Comparison of ENCODE assay signal across 1 cellular context in the genomic region with DNA sequence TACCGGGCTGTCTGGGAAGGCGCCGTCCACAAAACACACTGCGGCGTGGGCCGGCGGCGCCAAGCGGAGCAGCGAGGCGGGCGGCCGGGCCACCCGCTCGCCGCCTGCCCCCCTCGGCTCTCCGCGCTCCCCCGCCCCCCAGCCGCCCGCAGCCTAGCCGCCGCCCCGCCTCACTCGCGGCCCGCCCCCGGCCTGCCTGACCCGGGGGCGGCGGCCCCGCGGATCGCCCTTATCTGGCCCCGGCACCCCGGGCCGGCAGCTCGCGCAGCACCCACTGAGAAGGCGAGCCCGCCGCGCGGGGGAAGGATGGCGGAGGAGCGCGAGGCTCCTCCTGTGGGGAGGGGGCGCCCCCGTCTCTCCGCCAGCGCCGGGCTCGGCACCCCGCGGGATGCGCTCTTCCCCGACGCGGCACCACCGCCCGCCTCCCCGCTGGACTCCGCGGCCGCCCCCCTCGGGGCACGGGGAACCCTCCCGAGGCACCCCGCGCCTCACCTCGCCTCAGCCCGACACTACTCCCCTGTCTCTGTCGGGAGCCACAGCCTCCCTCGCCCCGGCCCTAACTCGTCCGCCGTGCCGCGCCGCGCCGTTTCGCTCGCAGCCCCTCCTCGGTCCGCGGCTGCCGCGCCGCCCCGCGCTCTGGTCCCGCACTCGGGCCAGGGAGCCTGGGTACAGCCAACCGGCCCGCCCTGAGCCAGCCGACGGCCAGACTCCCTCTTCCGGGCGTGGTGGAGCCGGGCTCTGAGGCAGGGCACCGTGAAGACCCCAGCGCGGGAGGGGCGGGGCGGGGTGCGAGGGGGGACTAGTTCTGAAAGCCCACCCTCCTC.
TF ChIP-seq lines count a peak whose summit lies in the region.

No MANE protein-coding gene starts in this region.

TF ChIP-seq in K562, 482 proteins besides CTCF, POLR2A, EP300 and RAD21 (continued from another document and continues in another):
- TF ChIP-seq HMGXB4 (CRISPR knock-in tag; IDR thresholded peaks at IDR 0.05) (no peak), E2F8 (IDR thresholded peaks at IDR 0.05; ENCODE audit: low read depth, partially characterized antibody) (no peak), ERF (CRISPR knock-in tag; IDR thresholded peaks at IDR 0.05) (no peak), SMAD1 (IDR thresholded peaks at IDR 0.05; ENCODE audit: low read depth, low read length, partially characterized antibody) (no peak), ZKSCAN8 (CRISPR knock-in tag; IDR thresholded peaks at IDR 0.05) (no peak), CREB1 (IDR thresholded peaks at IDR 0.05) (no peak), CREB1 (CRISPR knock-in tag; IDR thresholded peaks at IDR 0.05) (no peak), IFI16 (CRISPR knock-in tag; IDR thresholded peaks at IDR 0.05) (no peak), TAF7 (tag; IDR thresholded peaks at IDR 0.05) (no peak), MEIS2 (IDR thresholded peaks at IDR 0.05; ENCODE audit: partially characterized antibody) (no peak), BCOR (IDR thresholded peaks at IDR 0.05) (no peak), MED1 (CRISPR knock-in tag; IDR thresholded peaks at IDR 0.05; ENCODE audit: borderline replicate concordance) (no peak), ETV1 (tag; conservative IDR thresholded peaks at IDR 0.05; ENCODE audit: low read depth) (no peak), TRIM24 (IDR thresholded peaks at IDR 0.05) (no peak), KHSRP (IDR thresholded peaks at IDR 0.05) (no peak), FOXJ3 (CRISPR knock-in tag; IDR thresholded peaks at IDR 0.05) (no peak), LEF1 (IDR thresholded peaks at IDR 0.05) (no peak), ZBTB7A (IDR thresholded peaks at IDR 0.05; ENCODE audit: borderline replicate concordance, control insufficient read depth, low read depth, low read length) (peak; percentile 88), ZNF175 (CRISPR knock-in tag; IDR thresholded peaks at IDR 0.05; ENCODE audit: low read depth) (no peak), FOXP1 (CRISPR knock-in tag; IDR thresholded peaks at IDR 0.05) (0 out of 2 replicates have a peak, but pooled peaks have one; percentile 29), ZNF561 (CRISPR knock-in tag; conservative IDR thresholded peaks at IDR 0.05) (no peak), BCLAF1 (IDR thresholded peaks at IDR 0.05; ENCODE audit: borderline replicate concordance in 1 of 2, control insufficient read depth in 1 of 2, low read depth in 2 of 2, low read length in 1 of 2) (no peak), ZNF263 (CRISPR knock-in tag; IDR thresholded peaks at IDR 0.05; ENCODE audit: borderline replicate concordance) (no peak), FUS (optimal IDR thresholded peaks at IDR 0.05; ENCODE audit: low read depth, low read length) (no peak), FOXA1 (IDR thresholded peaks at IDR 0.05; ENCODE audit: borderline replicate concordance) (no peak), DEAF1 (CRISPR knock-in tag; IDR thresholded peaks at IDR 0.05) (no peak)
- TF ChIP-seq, protein P1, sequence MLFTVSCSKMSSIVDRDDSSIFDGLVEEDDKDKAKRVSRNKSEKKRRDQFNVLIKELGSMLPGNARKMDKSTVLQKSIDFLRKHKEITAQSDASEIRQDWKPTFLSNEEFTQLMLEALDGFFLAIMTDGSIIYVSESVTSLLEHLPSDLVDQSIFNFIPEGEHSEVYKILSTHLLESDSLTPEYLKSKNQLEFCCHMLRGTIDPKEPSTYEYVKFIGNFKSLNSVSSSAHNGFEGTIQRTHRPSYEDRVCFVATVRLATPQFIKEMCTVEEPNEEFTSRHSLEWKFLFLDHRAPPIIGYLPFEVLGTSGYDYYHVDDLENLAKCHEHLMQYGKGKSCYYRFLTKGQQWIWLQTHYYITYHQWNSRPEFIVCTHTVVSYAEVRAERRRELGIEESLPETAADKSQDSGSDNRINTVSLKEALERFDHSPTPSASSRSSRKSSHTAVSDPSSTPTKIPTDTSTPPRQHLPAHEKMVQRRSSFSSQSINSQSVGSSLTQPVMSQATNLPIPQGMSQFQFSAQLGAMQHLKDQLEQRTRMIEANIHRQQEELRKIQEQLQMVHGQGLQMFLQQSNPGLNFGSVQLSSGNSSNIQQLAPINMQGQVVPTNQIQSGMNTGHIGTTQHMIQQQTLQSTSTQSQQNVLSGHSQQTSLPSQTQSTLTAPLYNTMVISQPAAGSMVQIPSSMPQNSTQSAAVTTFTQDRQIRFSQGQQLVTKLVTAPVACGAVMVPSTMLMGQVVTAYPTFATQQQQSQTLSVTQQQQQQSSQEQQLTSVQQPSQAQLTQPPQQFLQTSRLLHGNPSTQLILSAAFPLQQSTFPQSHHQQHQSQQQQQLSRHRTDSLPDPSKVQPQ (CRISPR knock-in tag; IDR thresholded peaks at IDR 0.05; ENCODE audit: borderline replicate concordance): no peak
- TF ChIP-seq, protein P2, sequence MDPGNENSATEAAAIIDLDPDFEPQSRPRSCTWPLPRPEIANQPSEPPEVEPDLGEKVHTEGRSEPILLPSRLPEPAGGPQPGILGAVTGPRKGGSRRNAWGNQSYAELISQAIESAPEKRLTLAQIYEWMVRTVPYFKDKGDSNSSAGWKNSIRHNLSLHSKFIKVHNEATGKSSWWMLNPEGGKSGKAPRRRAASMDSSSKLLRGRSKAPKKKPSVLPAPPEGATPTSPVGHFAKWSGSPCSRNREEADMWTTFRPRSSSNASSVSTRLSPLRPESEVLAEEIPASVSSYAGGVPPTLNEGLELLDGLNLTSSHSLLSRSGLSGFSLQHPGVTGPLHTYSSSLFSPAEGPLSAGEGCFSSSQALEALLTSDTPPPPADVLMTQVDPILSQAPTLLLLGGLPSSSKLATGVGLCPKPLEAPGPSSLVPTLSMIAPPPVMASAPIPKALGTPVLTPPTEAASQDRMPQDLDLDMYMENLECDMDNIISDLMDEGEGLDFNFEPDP (CRISPR knock-in tag; IDR thresholded peaks at IDR 0.05): no peak
- TF ChIP-seq, protein P3, sequence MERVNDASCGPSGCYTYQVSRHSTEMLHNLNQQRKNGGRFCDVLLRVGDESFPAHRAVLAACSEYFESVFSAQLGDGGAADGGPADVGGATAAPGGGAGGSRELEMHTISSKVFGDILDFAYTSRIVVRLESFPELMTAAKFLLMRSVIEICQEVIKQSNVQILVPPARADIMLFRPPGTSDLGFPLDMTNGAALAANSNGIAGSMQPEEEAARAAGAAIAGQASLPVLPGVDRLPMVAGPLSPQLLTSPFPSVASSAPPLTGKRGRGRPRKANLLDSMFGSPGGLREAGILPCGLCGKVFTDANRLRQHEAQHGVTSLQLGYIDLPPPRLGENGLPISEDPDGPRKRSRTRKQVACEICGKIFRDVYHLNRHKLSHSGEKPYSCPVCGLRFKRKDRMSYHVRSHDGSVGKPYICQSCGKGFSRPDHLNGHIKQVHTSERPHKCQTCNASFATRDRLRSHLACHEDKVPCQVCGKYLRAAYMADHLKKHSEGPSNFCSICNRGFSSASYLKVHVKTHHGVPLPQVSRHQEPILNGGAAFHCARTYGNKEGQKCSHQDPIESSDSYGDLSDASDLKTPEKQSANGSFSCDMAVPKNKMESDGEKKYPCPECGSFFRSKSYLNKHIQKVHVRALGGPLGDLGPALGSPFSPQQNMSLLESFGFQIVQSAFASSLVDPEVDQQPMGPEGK (CRISPR knock-in tag; IDR thresholded peaks at IDR 0.05; ENCODE audit: borderline replicate concordance): no peak
- TF ChIP-seq, protein P4, sequence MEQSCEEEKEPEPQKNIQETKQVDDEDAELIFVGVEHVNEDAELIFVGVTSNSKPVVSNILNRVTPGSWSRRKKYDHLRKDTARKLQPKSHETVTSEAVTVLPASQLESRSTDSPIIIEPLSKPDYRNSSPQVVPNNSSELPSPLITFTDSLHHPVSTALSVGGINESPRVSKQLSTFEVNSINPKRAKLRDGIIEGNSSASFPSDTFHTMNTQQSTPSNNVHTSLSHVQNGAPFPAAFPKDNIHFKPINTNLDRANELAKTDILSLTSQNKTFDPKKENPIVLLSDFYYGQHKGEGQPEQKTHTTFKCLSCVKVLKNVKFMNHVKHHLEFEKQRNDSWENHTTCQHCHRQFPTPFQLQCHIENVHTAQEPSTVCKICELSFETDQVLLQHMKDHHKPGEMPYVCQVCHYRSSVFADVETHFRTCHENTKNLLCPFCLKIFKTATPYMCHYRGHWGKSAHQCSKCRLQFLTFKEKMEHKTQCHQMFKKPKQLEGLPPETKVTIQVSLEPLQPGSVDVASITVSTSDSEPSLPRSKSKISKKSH (CRISPR knock-in tag; IDR thresholded peaks at IDR 0.05): no peak
- TF ChIP-seq, protein P5, sequence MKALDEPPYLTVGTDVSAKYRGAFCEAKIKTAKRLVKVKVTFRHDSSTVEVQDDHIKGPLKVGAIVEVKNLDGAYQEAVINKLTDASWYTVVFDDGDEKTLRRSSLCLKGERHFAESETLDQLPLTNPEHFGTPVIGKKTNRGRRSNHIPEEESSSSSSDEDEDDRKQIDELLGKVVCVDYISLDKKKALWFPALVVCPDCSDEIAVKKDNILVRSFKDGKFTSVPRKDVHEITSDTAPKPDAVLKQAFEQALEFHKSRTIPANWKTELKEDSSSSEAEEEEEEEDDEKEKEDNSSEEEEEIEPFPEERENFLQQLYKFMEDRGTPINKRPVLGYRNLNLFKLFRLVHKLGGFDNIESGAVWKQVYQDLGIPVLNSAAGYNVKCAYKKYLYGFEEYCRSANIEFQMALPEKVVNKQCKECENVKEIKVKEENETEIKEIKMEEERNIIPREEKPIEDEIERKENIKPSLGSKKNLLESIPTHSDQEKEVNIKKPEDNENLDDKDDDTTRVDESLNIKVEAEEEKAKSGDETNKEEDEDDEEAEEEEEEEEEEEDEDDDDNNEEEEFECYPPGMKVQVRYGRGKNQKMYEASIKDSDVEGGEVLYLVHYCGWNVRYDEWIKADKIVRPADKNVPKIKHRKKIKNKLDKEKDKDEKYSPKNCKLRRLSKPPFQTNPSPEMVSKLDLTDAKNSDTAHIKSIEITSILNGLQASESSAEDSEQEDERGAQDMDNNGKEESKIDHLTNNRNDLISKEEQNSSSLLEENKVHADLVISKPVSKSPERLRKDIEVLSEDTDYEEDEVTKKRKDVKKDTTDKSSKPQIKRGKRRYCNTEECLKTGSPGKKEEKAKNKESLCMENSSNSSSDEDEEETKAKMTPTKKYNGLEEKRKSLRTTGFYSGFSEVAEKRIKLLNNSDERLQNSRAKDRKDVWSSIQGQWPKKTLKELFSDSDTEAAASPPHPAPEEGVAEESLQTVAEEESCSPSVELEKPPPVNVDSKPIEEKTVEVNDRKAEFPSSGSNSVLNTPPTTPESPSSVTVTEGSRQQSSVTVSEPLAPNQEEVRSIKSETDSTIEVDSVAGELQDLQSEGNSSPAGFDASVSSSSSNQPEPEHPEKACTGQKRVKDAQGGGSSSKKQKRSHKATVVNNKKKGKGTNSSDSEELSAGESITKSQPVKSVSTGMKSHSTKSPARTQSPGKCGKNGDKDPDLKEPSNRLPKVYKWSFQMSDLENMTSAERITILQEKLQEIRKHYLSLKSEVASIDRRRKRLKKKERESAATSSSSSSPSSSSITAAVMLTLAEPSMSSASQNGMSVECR (CRISPR knock-in tag; IDR thresholded peaks at IDR 0.05): peak; percentile 30; the same call in 1 of the 2 replicates
